1 cellular context compared by ENCODE assay signal in the genomic region with DNA sequence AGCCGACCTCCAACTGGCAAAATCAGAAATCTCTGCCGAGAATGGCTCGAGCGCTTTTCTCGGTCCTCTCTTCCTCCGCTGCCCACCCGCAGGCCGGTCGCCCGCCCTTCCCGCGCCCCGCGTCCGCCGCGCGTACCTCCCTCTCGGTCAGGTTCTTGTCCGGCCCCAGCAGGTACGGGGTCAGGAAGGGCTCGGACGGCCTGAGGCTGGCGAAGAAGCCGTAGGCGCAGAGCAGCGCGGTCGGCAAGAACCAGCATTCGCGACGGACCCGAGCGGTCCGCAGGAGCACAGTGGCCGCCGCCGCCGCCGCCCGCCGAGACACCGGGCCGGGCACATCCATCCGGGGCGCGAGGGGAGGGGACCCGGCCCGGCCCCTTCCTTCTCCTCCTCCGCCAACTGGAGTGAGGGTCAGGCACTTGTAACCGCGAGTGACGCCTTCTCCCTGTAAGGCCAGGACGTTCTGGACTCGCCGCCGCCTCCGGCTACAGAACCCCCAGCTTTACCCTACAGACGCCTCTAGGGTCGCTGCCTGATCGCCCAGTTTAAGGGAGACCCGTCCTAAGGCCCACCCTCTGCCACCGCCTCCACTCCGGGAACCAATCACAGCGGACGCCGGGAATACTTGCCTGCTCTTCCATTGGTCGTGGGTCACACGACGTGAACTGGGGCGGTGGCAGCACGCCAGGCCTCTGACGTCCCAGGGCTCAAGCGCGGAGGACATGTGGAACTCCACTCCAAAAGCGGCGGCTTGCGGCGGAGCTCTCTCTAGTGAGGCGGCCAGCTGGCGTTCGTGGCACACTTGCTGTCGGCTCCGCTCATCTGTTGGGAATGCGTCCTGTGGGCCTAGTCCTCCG.
TF ChIP-seq lines count a peak whose summit lies in the region.

TSS of gene SLC19A2 (minus strand) at position 518 of the 854 bp plus-strand sequence. CDS start at position 340, 178 bp downstream.

TF ChIP-seq in SK-N-SH, 30 proteins besides CTCF, POLR2A, EP300 and RAD21 (continued from another document):
- TF ChIP-seq REST (IDR thresholded peaks at IDR 0.05; ENCODE audit: low read depth, low read length), result peak; percentile 46; the same call in 1 of the 2 replicates
- TF ChIP-seq, protein P1, sequence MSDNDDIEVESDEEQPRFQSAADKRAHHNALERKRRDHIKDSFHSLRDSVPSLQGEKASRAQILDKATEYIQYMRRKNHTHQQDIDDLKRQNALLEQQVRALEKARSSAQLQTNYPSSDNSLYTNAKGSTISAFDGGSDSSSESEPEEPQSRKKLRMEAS (IDR thresholded peaks at IDR 0.05; ENCODE audit: low read depth), result peak; percentile 95
- TF ChIP-seq RFX5 (IDR thresholded peaks at IDR 0.05; ENCODE audit: low read length), result peak; percentile 79
- TF ChIP-seq PBX3 (IDR thresholded peaks at IDR 0.05), result peak; percentile 39; the same call in 1 of the 2 replicates
- TF ChIP-seq TCF12 (IDR thresholded peaks at IDR 0.05), result peak; percentile 65
- peak; percentile 98 for TF ChIP-seq MXI1 (IDR thresholded peaks at IDR 0.05; ENCODE audit: low read depth, low read length)
- 0 out of 2 replicates have a peak, but pooled peaks have one; percentile 17 for TF ChIP-seq RCOR1 (IDR thresholded peaks at IDR 0.05; ENCODE audit: low read length)
- no peak; the same call in 1 of the 2 replicates for TF ChIP-seq YY1 (IDR thresholded peaks at IDR 0.05; ENCODE audit: low read depth)
- TF ChIP-seq POLR2AphosphoS5 (IDR thresholded peaks at IDR 0.05; ENCODE audit: low read depth, low read length), result peak; percentile 75
- peak; percentile 75 for TF ChIP-seq SIN3A (IDR thresholded peaks at IDR 0.05; ENCODE audit: borderline replicate concordance, low read depth, low read length)
